In genomic region chr19:42285988-42286348, GRCh38 we compare ENCODE assay signal across 7 cellular contexts. TPM values are rescaled to one million over a fixed set of nuclear protein-coding genes. Genes with fewer than 3 reads are reported as not detected.
DNase-seq lines count a peak whose midpoint lies in the region; ATAC-seq lines count a peak whose summit lies in the region.

No MANE protein-coding gene starts in this region.

- H3K27ac ChIP-seq in GM23248 (no peak overlapping the region), iPS-20b (ENCODE audit: low read length) (no peak overlapping the region)

- H3K4me3 Mint-ChIP-seq in activated CD4-positive, alpha-beta memory T cell treated with anti-CD3 and anti-CD28 coated beads for 36 hours: peak overlapping the region; percentile 76
- H3K4me3 Mint-ChIP-seq in stimulated activated memory B cell treated with anti-CD40 and anti-IgM and Interleukin-4, amounts not matched to agents 10 μg/mL and 1 μg/mL and 100 μg/mL, for 72 hours: peak overlapping the region; percentile 92

- peaks cover 9% of the 10 kb centered on the region for H3F3A ChIP-seq in GM23248 (ENCODE audit: insufficient read depth)

- no peaks in the 10 kb centered on the region for H3K27me3 Mint-ChIP-seq in activated CD4-positive, alpha-beta memory T cell treated with anti-CD3 and anti-CD28 coated beads for 36 hours
- H3K27me3 Mint-ChIP-seq in stimulated activated memory B cell treated with anti-CD40 and anti-IgM and Interleukin-4, amounts not matched to agents 10 μg/mL and 1 μg/mL and 100 μg/mL, for 72 hours: no peaks in the 10 kb centered on the region

- H3K4me1 ChIP-seq in GM23248 (ENCODE audit: insufficient read depth) (peaks cover 33% of the 10 kb centered on the region), iPS-20b (ENCODE audit: insufficient read depth, low read length) (peaks cover 24% of the 10 kb centered on the region)

- 57 to 71% methylated on average over 5 to 6 of the region's 6 CpGs for WGBS in GM23248 (ENCODE audit: low coverage in 1 of 2, low lambda C conversion rate in 2 of 2, missing lambda C conversion rate in 2 of 2), 2 experiments

- in situ Hi-C loops in GM23248 (cut with MboI): no loop called here

- H3K9ac ChIP-seq in GM23248 (0 out of 2 replicates have a peak overlapping the region, but pooled peaks have one; percentile 82), iPS-20b (ENCODE audit: low read depth, low read length) (no peak overlapping the region; the same call in 1 of the 2 replicates)

- DNase-seq in GM23248: no peak
- DNase-seq in activated CD4-positive, alpha-beta memory T cell treated with anti-CD3 and anti-CD28 coated beads for 36 hours: no peak

- H3K9me3 ChIP-seq in GM23248 (ENCODE audit: low read depth) (no peaks in the 10 kb centered on the region), iPS-20b (ENCODE audit: insufficient read depth, low read depth, low read length) (no peaks in the 10 kb centered on the region)

- H2AFZ ChIP-seq in GM23248: no peak overlapping the region

- H4K20me1 ChIP-seq in GM23248 (ENCODE audit: insufficient read depth): no peaks in the 10 kb centered on the region

- H3K27me3 ChIP-seq in GM23248 (replicated peaks; ENCODE audit: insufficient read depth) (no peaks in the 10 kb centered on the region), iPS-20b (ENCODE audit: insufficient read depth, low read length) (no peaks in the 10 kb centered on the region)

- CTCF ChIA-PET in activated CD4-positive, alpha-beta memory T cell treated with anti-CD3 and anti-CD28 coated beads for 36 hours (lab: Charles Lee): interaction anchor here (2.8 kb wide), 1 partner anchor 10 kb away, joined by 12 read pairs; no protein-coding TSS in a partner anchor

- POLR2A ChIA-PET in activated CD4-positive, alpha-beta memory T cell treated with anti-CD3 and anti-CD28 coated beads for 36 hours (lab: Charles Lee): no interaction called here

- peaks cover 9% of the 10 kb centered on the region for H3K36me3 Mint-ChIP-seq in activated CD4-positive, alpha-beta memory T cell treated with anti-CD3 and anti-CD28 coated beads for 36 hours
- peaks cover 13% of the 10 kb centered on the region for H3K36me3 Mint-ChIP-seq in stimulated activated memory B cell treated with anti-CD40 and anti-IgM and Interleukin-4, amounts not matched to agents 10 μg/mL and 1 μg/mL and 100 μg/mL, for 72 hours

- H3K4me2 ChIP-seq in GM23248 (ENCODE audit: unreplicated experiment): peak overlapping the region; percentile 89

- H3K4me1 Mint-ChIP-seq in activated CD4-positive, alpha-beta memory T cell treated with anti-CD3 and anti-CD28 coated beads for 36 hours (ENCODE audit: low read depth): peaks cover 31% of the 10 kb centered on the region
- H3K4me1 Mint-ChIP-seq in stimulated activated memory B cell treated with anti-CD40 and anti-IgM and Interleukin-4, amounts not matched to agents 10 μg/mL and 1 μg/mL and 100 μg/mL, for 72 hours: peaks cover 27% of the 10 kb centered on the region

- ATAC-seq in stimulated activated memory B cell treated with anti-CD40 and anti-IgM and Interleukin-4, amounts not matched to agents 10 μg/mL and 1 μg/mL and 100 μg/mL, for 72 hours: no peak
- ATAC-seq in HG02973 (IDR thresholded peaks at IDR 0.05; ENCODE audit: unreplicated experiment): no peak
- no peak for ATAC-seq in HG03442 (IDR thresholded peaks at IDR 0.05; ENCODE audit: unreplicated experiment)
- no peak for ATAC-seq in GM19395 (IDR thresholded peaks at IDR 0.05; ENCODE audit: unreplicated experiment)

- H3K79me2 ChIP-seq in GM23248 (ENCODE audit: insufficient read depth): peaks cover 47% of the 10 kb centered on the region

- H3K9me2 ChIP-seq in GM23248 (ENCODE audit: insufficient read depth): no peaks in the 10 kb centered on the region

- peak overlapping the region; percentile 19 for H3K27ac Mint-ChIP-seq in activated CD4-positive, alpha-beta memory T cell treated with anti-CD3 and anti-CD28 coated beads for 36 hours
- H3K27ac Mint-ChIP-seq in stimulated activated memory B cell treated with anti-CD40 and anti-IgM and Interleukin-4, amounts not matched to agents 10 μg/mL and 1 μg/mL and 100 μg/mL, for 72 hours: peak overlapping the region; percentile 77

- peaks cover 5% of the 10 kb centered on the region; the same call in 1 of the 2 replicates for H3K36me3 ChIP-seq in GM23248 (ENCODE audit: low read depth)
- H3K36me3 ChIP-seq in iPS-20b (ENCODE audit: insufficient read depth, low read depth, low read length): peaks cover 40% of the 10 kb centered on the region

- H3K4me3 ChIP-seq in GM23248 (peak overlapping the region; percentile 89; the same call in 1 of the 2 replicates), iPS-20b (ENCODE audit: low read length) (peak overlapping the region; percentile 70; the same call in 1 of the 2 replicates)

- no peaks in the 10 kb centered on the region for H3K9me3 Mint-ChIP-seq in activated CD4-positive, alpha-beta memory T cell treated with anti-CD3 and anti-CD28 coated beads for 36 hours
- no peaks in the 10 kb centered on the region for H3K9me3 Mint-ChIP-seq in stimulated activated memory B cell treated with anti-CD40 and anti-IgM and Interleukin-4, amounts not matched to agents 10 μg/mL and 1 μg/mL and 100 μg/mL, for 72 hours

- intact Hi-C loops in activated CD4-positive, alpha-beta memory T cell treated with anti-CD3 and anti-CD28 coated beads for 36 hours (cut with micrococcal nuclease): loop anchor here (2.0 kb wide), 1 partner anchor 87 kb away; no protein-coding TSS in a partner anchor

RNA-seq across cellular contexts. Expression of gene PRR19, which starts 16.0 kb away (rescaled TPM):
- 1.1 TPM in 1 of 2 replicates, not detected in the other for total RNA-seq in GM23248 (2014; rRNA removed; shearing (Covaris generic))
- 0.84 and 1.1 TPM in 2 replicates for polyA plus RNA-seq in GM23248 (2016; fragmentation: Nextera tagmentation; extraction: Ambion mirVana)
- under 1 TPM; 0.61 to 0.81 TPM for total RNA-seq in activated CD4-positive, alpha-beta memory T cell treated with anti-CD3 and anti-CD28 coated beads for 36 hours

RNA-seq across cellular contexts. Expression of gene PAFAH1B3, which starts 16.5 kb away (rescaled TPM):
- 22.5 and 26.0 TPM in 2 replicates for total RNA-seq in GM23248 (2014; rRNA removed; shearing (Covaris generic))
- polyA plus RNA-seq in GM23248 (2016; fragmentation: Nextera tagmentation; extraction: Ambion mirVana): 19.4 and 22.1 TPM in 2 replicates
- total RNA-seq in activated CD4-positive, alpha-beta memory T cell treated with anti-CD3 and anti-CD28 coated beads for 36 hours: 10 to 100 TPM; 46.6 to 54.7 TPM

RNA-seq across cellular contexts. Expression of gene CIC, which starts 16.9 kb away (rescaled TPM):
- total RNA-seq in GM23248 (2014; rRNA removed; shearing (Covaris generic)): 17.5 and 22.3 TPM in 2 replicates
- polyA plus RNA-seq in GM23248 (2016; fragmentation: Nextera tagmentation; extraction: Ambion mirVana): 7.8 and 8.3 TPM in 2 replicates
- 10 to 100 TPM; 56.9 to 64.2 TPM for total RNA-seq in activated CD4-positive, alpha-beta memory T cell treated with anti-CD3 and anti-CD28 coated beads for 36 hours

RNA-seq across cellular contexts. Expression of gene TMEM145, which starts 27.1 kb away (rescaled TPM):
- not detected in 2 replicates for total RNA-seq in GM23248 (2014; rRNA removed; shearing (Covaris generic))
- not detected in 2 replicates for polyA plus RNA-seq in GM23248 (2016; fragmentation: Nextera tagmentation; extraction: Ambion mirVana)
- under 1 TPM in 1 of 2 experiments, not detected in 1; 0.29 TPM for total RNA-seq in activated CD4-positive, alpha-beta memory T cell treated with anti-CD3 and anti-CD28 coated beads for 36 hours

RNA-seq across cellular contexts. Expression of gene ERF, which starts 31.0 kb away (rescaled TPM):
- 29.6 and 31.9 TPM in 2 replicates for total RNA-seq in GM23248 (2014; rRNA removed; shearing (Covaris generic))
- 21.2 and 24.7 TPM in 2 replicates for polyA plus RNA-seq in GM23248 (2016; fragmentation: Nextera tagmentation; extraction: Ambion mirVana)
- 10 to 100 TPM; 43.1 to 56.5 TPM for total RNA-seq in activated CD4-positive, alpha-beta memory T cell treated with anti-CD3 and anti-CD28 coated beads for 36 hours
